Comparison of ENCODE assay signal across 1 cellular context in genomic region chr17:49968380-49969133, GRCh38.
A peak's percentile ranks its signal among the peaks of the same experiment; 100 is the strongest.
TF ChIP-seq lines count a peak whose summit lies in the region.

No MANE protein-coding gene starts in this region.

TF ChIP-seq in GM23338, 12 proteins besides CTCF, POLR2A, EP300 and RAD21:
- TF ChIP-seq ZNF462 (CRISPR knock-in tag; IDR thresholded peaks at IDR 0.05) (no peak), ETS1 (IDR thresholded peaks at IDR 0.05) (0 out of 2 replicates have a peak, but pooled peaks have one; percentile 14), POLR2AphosphoS5 (IDR thresholded peaks at IDR 0.05; ENCODE audit: low read depth) (0 out of 2 replicates have a peak, but pooled peaks have one; percentile 19)
TF ChIP-seq in GM23338: peak in this region for 2.
